In genomic region chr1:112390775-112391602, GRCh38 we compare ENCODE assay signal across 8 cellular contexts. TPM values are rescaled to one million over a fixed set of nuclear protein-coding genes. Genes with fewer than 3 reads are reported as not detected.
DNase-seq lines count a peak whose midpoint lies in the region; ATAC-seq and TF ChIP-seq lines count a peak whose summit lies in the region.

No MANE protein-coding gene starts in this region.

- no peak overlapping the region for H3K56ac ChIP-seq in H9 (ENCODE audit: insufficient read length, low read depth, low read length)

- H3K4me3 Mint-ChIP-seq in H9, result peak overlapping the region; percentile 70 to 75
- H3K4me3 Mint-ChIP-seq in activated naive CD4-positive, alpha-beta T cell treated with anti-CD3 and anti-CD28 coated beads, Interleukin-2, amount 10 ng/mL, durations not matched to agents 7 days and 5 days, result peak overlapping the region; percentile 25

- H3K27me3 ChIP-seq in DOHH2 (ENCODE audit: control insufficient read depth, low read length) (peaks cover 11% of the 10 kb centered on the region; the same call in 1 of the 2 replicates), H9 (ENCODE audit: insufficient read depth, low read length) (no peaks in the 10 kb centered on the region), SJSA1 (replicated peaks) (no peaks in the 10 kb centered on the region), gastroesophageal sphincter (no peaks in the 10 kb centered on the region)

- H2BK20ac ChIP-seq in H9 (ENCODE audit: low read depth, low read length, poor library complexity, severe bottlenecking), result no peak overlapping the region

- no peaks in the 10 kb centered on the region for H3K36me3 ChIP-seq in DOHH2 (ENCODE audit: control insufficient read depth, low read length)
- no peaks in the 10 kb centered on the region for H3K36me3 ChIP-seq in SJSA1
- H3K36me3 ChIP-seq in gastroesophageal sphincter, result no peaks in the 10 kb centered on the region

- H4K20me1 ChIP-seq in DOHH2 (ENCODE audit: control insufficient read depth, insufficient read depth, low read depth, low read length) (no peaks in the 10 kb centered on the region), H9 (ENCODE audit: control insufficient read depth, insufficient read depth, insufficient read length) (no peaks in the 10 kb centered on the region)

- H3K79me2 ChIP-seq in DOHH2 (ENCODE audit: control insufficient read depth, low read length) (no peaks in the 10 kb centered on the region), H9 (ENCODE audit: insufficient read depth, low read length) (no peaks in the 10 kb centered on the region)

- H3K79me1 ChIP-seq in H9 (ENCODE audit: insufficient read depth, low read depth, low read length, poor library complexity, severe bottlenecking), result no peaks in the 10 kb centered on the region

- no peak overlapping the region for H4K8ac ChIP-seq in H9 (replicated peaks; ENCODE audit: insufficient read length, low read depth, low read length)

- no peak for TF ChIP-seq POLR2A in gastroesophageal sphincter (IDR thresholded peaks at IDR 0.05)

- H3K9me3 ChIP-seq in DOHH2 (ENCODE audit: control insufficient read depth, insufficient read depth, low read length) (no peaks in the 10 kb centered on the region), H9 (ENCODE audit: control insufficient read depth, low read depth, low read length) (no peaks in the 10 kb centered on the region), SJSA1 (replicated peaks) (no peaks in the 10 kb centered on the region), gastroesophageal sphincter (no peaks in the 10 kb centered on the region)

- H2BK120ac ChIP-seq in H9 (ENCODE audit: low read depth, low read length, poor library complexity, severe bottlenecking), result no peak overlapping the region

- H3K4me1 Mint-ChIP-seq in H9, result peaks cover 31 to 37% of the 10 kb centered on the region in 2 experiments
- H3K4me1 Mint-ChIP-seq in activated naive CD4-positive, alpha-beta T cell treated with anti-CD3 and anti-CD28 coated beads, Interleukin-2, amount 10 ng/mL, durations not matched to agents 7 days and 5 days, result peaks cover 16% of the 10 kb centered on the region

- H3K4me1 ChIP-seq in DOHH2 (ENCODE audit: control insufficient read depth, low read length), result peaks cover 31% of the 10 kb centered on the region
- no peaks in the 10 kb centered on the region; the same call in 1 of the 2 replicates for H3K4me1 ChIP-seq in H9 (ENCODE audit: insufficient read depth, low read length)
- peaks cover 51% of the 10 kb centered on the region for H3K4me1 ChIP-seq in SJSA1 (replicated peaks)
- peaks cover 5 to 53% (median 17%) of the 10 kb centered on the region in 3 donors for H3K4me1 ChIP-seq in gastroesophageal sphincter

- H3K27ac ChIP-seq in DOHH2 (ENCODE audit: low read depth, low read length) (no peak overlapping the region), H9 (ENCODE audit: insufficient read length, low read depth, low read length) (no peak overlapping the region), SJSA1 (peak overlapping the region; percentile 36), gastroesophageal sphincter (peak overlapping the region; percentile 82 to 90 (median 88))

- H3K9ac ChIP-seq in H9 (ENCODE audit: extremely low read depth, insufficient read length, low read length), result no peak overlapping the region

- no peak overlapping the region for H2BK15ac ChIP-seq in H9 (ENCODE audit: low read depth, low read length)

- peak; percentile 92 for DNase-seq in H9
- DNase-seq in MV-4-11 (lab: John Stamatoyannopoulos, UW), result peak; percentile 80
- DNase-seq in SJSA1 (ENCODE audit: low read depth in 1 of 2, low spot score in 2 of 2), result peak; percentile 92
- DNase-seq in activated naive CD4-positive, alpha-beta T cell treated with anti-CD3 and anti-CD28 coated beads, Interleukin-2, amount 10 ng/mL, durations not matched to agents 7 days and 5 days, result peak; percentile 85
- DNase-seq in nucleus accumbens (lab: John Stamatoyannopoulos, UW), result peak; percentile 32 to 94 (median 75)
- DNase-seq in superior temporal gyrus (ENCODE audit: extremely low spot score), result peak; percentile 99

- no peak overlapping the region for H3K18ac ChIP-seq in H9 (ENCODE audit: insufficient read length, low read depth, low read length)

- TF ChIP-seq CTCF in DOHH2 (IDR thresholded peaks at IDR 0.05; ENCODE audit: low read depth, low read length, poor library complexity, severe bottlenecking) (peak; percentile 92), H9 (conservative IDR thresholded peaks at IDR 0.05) (peak; percentile 95), gastroesophageal sphincter (IDR thresholded peaks at IDR 0.05) (peak; percentile 89 to 98 (median 94))

- H2BK5ac ChIP-seq in H9 (ENCODE audit: insufficient read length, low read length), result no peak overlapping the region

- peak overlapping the region; percentile 77 for H3K4me2 ChIP-seq in DOHH2 (ENCODE audit: low read length)
- peak overlapping the region; percentile 47 for H3K4me2 ChIP-seq in H9 (ENCODE audit: insufficient read depth, insufficient read length, low read length)

- no peak overlapping the region for H3K4ac ChIP-seq in H9 (ENCODE audit: low read depth, low read length)

- H3K23ac ChIP-seq in H9 (ENCODE audit: insufficient read length, low read depth, low read length), result no peak overlapping the region

- H3K36me3 Mint-ChIP-seq in H9 (ENCODE audit: insufficient read depth in 1 of 3, low read depth in 3 of 3), result no peaks in the 10 kb centered on the region
- no peaks in the 10 kb centered on the region for H3K36me3 Mint-ChIP-seq in activated naive CD4-positive, alpha-beta T cell treated with anti-CD3 and anti-CD28 coated beads, Interleukin-2, amount 10 ng/mL, durations not matched to agents 7 days and 5 days

- no peaks in the 10 kb centered on the region for H3K9me3 Mint-ChIP-seq in H9
- H3K9me3 Mint-ChIP-seq in activated naive CD4-positive, alpha-beta T cell treated with anti-CD3 and anti-CD28 coated beads, Interleukin-2, amount 10 ng/mL, durations not matched to agents 7 days and 5 days, result no peaks in the 10 kb centered on the region

- TF ChIP-seq EP300 in gastroesophageal sphincter (IDR thresholded peaks at IDR 0.05), result no peak

- peak overlapping the region; percentile 60 for H2AFZ ChIP-seq in H9 (ENCODE audit: low read length)

- H3K4me3 ChIP-seq in DOHH2 (ENCODE audit: low read length) (peak overlapping the region; percentile 69), SJSA1 (peak overlapping the region; percentile 18), gastroesophageal sphincter (peak overlapping the region; percentile 50 to 67)

- H3T11ph ChIP-seq in H9 (ENCODE audit: low read length), result no peak overlapping the region

- no peak overlapping the region for H4K5ac ChIP-seq in H9 (ENCODE audit: insufficient read length, low read depth, low read length)

- 0 out of 7 replicates have a peak overlapping the region, but pooled peaks of 1 of the 3 experiments have one; percentile 14 for H3K27ac Mint-ChIP-seq in H9
- no peak overlapping the region for H3K27ac Mint-ChIP-seq in activated naive CD4-positive, alpha-beta T cell treated with anti-CD3 and anti-CD28 coated beads, Interleukin-2, amount 10 ng/mL, durations not matched to agents 7 days and 5 days

- CTCF ChIA-PET in activated naive CD4-positive, alpha-beta T cell treated with anti-CD3 and anti-CD28 coated beads, Interleukin-2, amount 10 ng/mL, durations not matched to agents 7 days and 5 days (lab: Charles Lee), result interaction anchor here (0.6 to 4.8 kb wide), 25 partner anchors 9 to 682 kb away, joined by 3 to 78 read pairs (median 4); partner anchors contain the start of genes LRIG2, PPM1J and RHOC

- peaks cover 3% of the 10 kb centered on the region for H3K23me2 ChIP-seq in H9 (ENCODE audit: insufficient read length, low read depth, low read length, poor library complexity, severe bottlenecking)

- no peaks in the 10 kb centered on the region for H3K9me2 ChIP-seq in DOHH2 (replicated peaks; ENCODE audit: control insufficient read depth, low read length)

- no peak overlapping the region for H3K14ac ChIP-seq in H9 (ENCODE audit: insufficient read depth, low read length)

- no CpG with 5 or more reads among the region's 15 CpGs for WGBS in H9 (ENCODE audit: extremely low coverage, insufficient read length, low lambda C conversion rate)
- 3% methylated on average over 15 of the region's 15 CpGs; no CpG with 5 or more reads in 1 of the 2 donors for WGBS in gastroesophageal sphincter (ENCODE audit: low coverage in 1 of 2), 2 donors

- peaks cover 11% of the 10 kb centered on the region for H3F3A ChIP-seq in DOHH2 (ENCODE audit: control insufficient read depth, insufficient read depth)

- peaks cover 3% of the 10 kb centered on the region; the same call in 1 of the 2 replicates for H3K27me3 Mint-ChIP-seq in H9 (ENCODE audit: low read depth)
- H3K27me3 Mint-ChIP-seq in activated naive CD4-positive, alpha-beta T cell treated with anti-CD3 and anti-CD28 coated beads, Interleukin-2, amount 10 ng/mL, durations not matched to agents 7 days and 5 days, result peaks cover 57% of the 10 kb centered on the region

- no peak overlapping the region for H2BK12ac ChIP-seq in H9 (ENCODE audit: insufficient read length, low read depth, low read length)

- ATAC-seq in gastroesophageal sphincter, result peak; percentile 88

- H2AK5ac ChIP-seq in H9 (ENCODE audit: insufficient read length, low read length), result no peak overlapping the region

- no peak overlapping the region for H4K91ac ChIP-seq in H9 (ENCODE audit: insufficient read length, low read depth, low read length)

RNA-seq across cellular contexts. Expression of gene CTTNBP2NL, which starts 5.0 kb away (rescaled TPM):
- total RNA-seq in H9 (2021), result 38.1 and 38.8 TPM in 2 replicates
- 13.0 and 15.9 TPM in 2 replicates for total RNA-seq in SJSA1 (2014; rRNA removed; shearing (Covaris generic))
- total RNA-seq in gastroesophageal sphincter, result 10 to 100 TPM; 15.5 to 37.0 (median 24.6) TPM

Comparison
In these comparisons a context has a peak if more than half of its experiments do, and no peak if none do; other contexts are left out.
1. H3K27ac ChIP-seq: peak in SJSA1 (single experiment) and gastroesophageal sphincter (4 of 4); none in DOHH2 (single experiment) and H9 (single experiment).
2. H3K4me3 ChIP-seq: peak in every context shown above with its lines; median percentile 69 in DOHH2; 58 in gastroesophageal sphincter; 18 in SJSA1.
3. Peak in every context shown above with its lines, with median percentiles within 50 percentile points of each other: CTCF ChIP-seq and DNase-seq.